Comparison of ENCODE assay signal across 1 cellular context in the genomic region with DNA sequence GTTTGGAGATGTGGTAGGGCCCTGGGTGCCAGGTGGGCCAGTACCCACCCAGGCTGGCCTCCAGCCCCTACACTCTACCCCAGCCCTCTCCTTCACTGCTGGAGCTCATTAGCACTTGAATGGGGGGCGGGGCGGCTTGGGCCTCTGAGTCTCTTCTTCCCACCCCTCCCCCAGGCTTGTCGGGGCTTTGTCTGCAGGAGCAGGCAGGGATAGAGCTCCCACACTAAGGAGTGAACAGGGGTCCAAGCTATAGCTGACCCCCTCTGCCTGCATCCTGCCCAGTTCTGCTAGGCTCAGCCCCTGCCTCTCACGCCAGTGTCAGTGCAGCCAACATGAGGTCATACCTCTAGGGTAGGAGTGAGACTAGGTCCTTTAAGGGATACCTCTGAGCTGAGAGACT.
TF ChIP-seq lines count a peak whose summit lies in the region.

No MANE protein-coding gene starts in this region.

TF ChIP-seq in WTC11, 78 proteins besides CTCF, POLR2A, EP300 and RAD21 (continued from another document):
- TF ChIP-seq PRDM15 (CRISPR knock-in tag; IDR thresholded peaks at IDR 0.05), result no peak
- 0 out of 2 replicates have a peak, but pooled peaks have one; percentile 52 for TF ChIP-seq CBFB (CRISPR knock-in tag; IDR thresholded peaks at IDR 0.05; ENCODE audit: low read depth)
- TF ChIP-seq ATF6 (CRISPR knock-in tag; IDR thresholded peaks at IDR 0.05), result no peak
- TF ChIP-seq ATF1 (CRISPR knock-in tag; IDR thresholded peaks at IDR 0.05), result no peak
- TF ChIP-seq ERG (CRISPR knock-in tag; IDR thresholded peaks at IDR 0.05), result no peak
- TF ChIP-seq, protein P1, sequence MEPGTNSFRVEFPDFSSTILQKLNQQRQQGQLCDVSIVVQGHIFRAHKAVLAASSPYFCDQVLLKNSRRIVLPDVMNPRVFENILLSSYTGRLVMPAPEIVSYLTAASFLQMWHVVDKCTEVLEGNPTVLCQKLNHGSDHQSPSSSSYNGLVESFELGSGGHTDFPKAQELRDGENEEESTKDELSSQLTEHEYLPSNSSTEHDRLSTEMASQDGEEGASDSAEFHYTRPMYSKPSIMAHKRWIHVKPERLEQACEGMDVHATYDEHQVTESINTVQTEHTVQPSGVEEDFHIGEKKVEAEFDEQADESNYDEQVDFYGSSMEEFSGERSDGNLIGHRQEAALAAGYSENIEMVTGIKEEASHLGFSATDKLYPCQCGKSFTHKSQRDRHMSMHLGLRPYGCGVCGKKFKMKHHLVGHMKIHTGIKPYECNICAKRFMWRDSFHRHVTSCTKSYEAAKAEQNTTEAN (CRISPR knock-in tag; IDR thresholded peaks at IDR 0.05), result no peak
- TF ChIP-seq, protein P2, sequence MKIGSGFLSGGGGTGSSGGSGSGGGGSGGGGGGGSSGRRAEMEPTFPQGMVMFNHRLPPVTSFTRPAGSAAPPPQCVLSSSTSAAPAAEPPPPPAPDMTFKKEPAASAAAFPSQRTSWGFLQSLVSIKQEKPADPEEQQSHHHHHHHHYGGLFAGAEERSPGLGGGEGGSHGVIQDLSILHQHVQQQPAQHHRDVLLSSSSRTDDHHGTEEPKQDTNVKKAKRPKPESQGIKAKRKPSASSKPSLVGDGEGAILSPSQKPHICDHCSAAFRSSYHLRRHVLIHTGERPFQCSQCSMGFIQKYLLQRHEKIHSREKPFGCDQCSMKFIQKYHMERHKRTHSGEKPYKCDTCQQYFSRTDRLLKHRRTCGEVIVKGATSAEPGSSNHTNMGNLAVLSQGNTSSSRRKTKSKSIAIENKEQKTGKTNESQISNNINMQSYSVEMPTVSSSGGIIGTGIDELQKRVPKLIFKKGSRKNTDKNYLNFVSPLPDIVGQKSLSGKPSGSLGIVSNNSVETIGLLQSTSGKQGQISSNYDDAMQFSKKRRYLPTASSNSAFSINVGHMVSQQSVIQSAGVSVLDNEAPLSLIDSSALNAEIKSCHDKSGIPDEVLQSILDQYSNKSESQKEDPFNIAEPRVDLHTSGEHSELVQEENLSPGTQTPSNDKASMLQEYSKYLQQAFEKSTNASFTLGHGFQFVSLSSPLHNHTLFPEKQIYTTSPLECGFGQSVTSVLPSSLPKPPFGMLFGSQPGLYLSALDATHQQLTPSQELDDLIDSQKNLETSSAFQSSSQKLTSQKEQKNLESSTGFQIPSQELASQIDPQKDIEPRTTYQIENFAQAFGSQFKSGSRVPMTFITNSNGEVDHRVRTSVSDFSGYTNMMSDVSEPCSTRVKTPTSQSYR (CRISPR knock-in tag; IDR thresholded peaks at IDR 0.05), result peak; percentile 97
- TF ChIP-seq EMX1 (CRISPR knock-in tag; IDR thresholded peaks at IDR 0.05), result no peak
- TF ChIP-seq TP53 (CRISPR knock-in tag; IDR thresholded peaks at IDR 0.05), result no peak
- TF ChIP-seq SMAD3 (CRISPR knock-in tag; IDR thresholded peaks at IDR 0.05; ENCODE audit: borderline replicate concordance), result no peak
- no peak for TF ChIP-seq NFYB (CRISPR knock-in tag; conservative IDR thresholded peaks at IDR 0.05; ENCODE audit: low read depth)
